ENCODE assay signal across 7 cellular contexts in genomic region chr3:18295171-18295920, GRCh38.
DNase-seq lines count a peak whose midpoint lies in the region; ATAC-seq and TF ChIP-seq lines count a peak whose summit lies in the region.

No MANE protein-coding gene starts in this region.

- H3K36me3 ChIP-seq in RWPE2 (ENCODE audit: low read depth) (no peaks in the 10 kb centered on the region), skeletal muscle satellite cell (ENCODE audit: insufficient read depth, low read length) (no peaks in the 10 kb centered on the region)

- peak; percentile 93 for TF ChIP-seq CTCF in GM12864 (IDR thresholded peaks at IDR 0.05; ENCODE audit: low read depth, low read length, missing control alignments)
- peak; percentile 81 for TF ChIP-seq CTCF in RWPE2 (IDR thresholded peaks at IDR 0.05; ENCODE audit: poor library complexity, severe bottlenecking)
- peak; percentile 81 for TF ChIP-seq CTCF in fibroblast of the aortic adventitia (IDR thresholded peaks at IDR 0.05; ENCODE audit: insufficient read depth, low read length)

- no peak overlapping the region for H3K9ac ChIP-seq in skeletal muscle satellite cell (ENCODE audit: low read depth, low read length)

- H3K4me1 ChIP-seq in RWPE2 (ENCODE audit: insufficient read depth, poor library complexity, severe bottlenecking) = peaks cover 10% of the 10 kb centered on the region
- H3K4me1 ChIP-seq in skeletal muscle satellite cell (ENCODE audit: control insufficient read depth, insufficient read depth, low read length) = peaks cover 6% of the 10 kb centered on the region

- H3K9me3 ChIP-seq in RWPE2 (ENCODE audit: severe bottlenecking) (no peaks in the 10 kb centered on the region), skeletal muscle satellite cell (replicated peaks; ENCODE audit: low read length) (no peaks in the 10 kb centered on the region)

- DNase-seq in GM12864 (ENCODE audit: low read depth) (peak; percentile 10), RWPE2 (ENCODE audit: low spot score) (peak; percentile 88), fibroblast of the aortic adventitia (ENCODE audit: low read depth) (peak; percentile 89), GOT3 (lab: John Stamatoyannopoulos, UW) (no peak)

- ATAC-seq in GM19468 (IDR thresholded peaks at IDR 0.05; ENCODE audit: extremely low read depth, unreplicated experiment) (peak; percentile 86), HG03439 (IDR thresholded peaks at IDR 0.05; ENCODE audit: unreplicated experiment) (peak; percentile 98), RWPE2 (ENCODE audit: low read depth) (peak; percentile 100)

- peak overlapping the region; percentile 1 for H3K4me2 ChIP-seq in skeletal muscle satellite cell (ENCODE audit: low read length)

- H3K4me3 ChIP-seq in GM12864 (ENCODE audit: low read depth, low read length) (no peak overlapping the region), RWPE2 (ENCODE audit: severe bottlenecking) (no peak overlapping the region), fibroblast of the aortic adventitia (ENCODE audit: low read depth, low read length) (no peak overlapping the region), skeletal muscle satellite cell (ENCODE audit: low read length) (no peak overlapping the region)

- no peaks in the 10 kb centered on the region for H3K27me3 ChIP-seq in RWPE2 (ENCODE audit: insufficient read depth, poor library complexity, severe bottlenecking)
- H3K27me3 ChIP-seq in skeletal muscle satellite cell (ENCODE audit: control insufficient read depth, insufficient read depth, low read length) = no peaks in the 10 kb centered on the region

- peak overlapping the region; percentile 40 for H3K27ac ChIP-seq in RWPE2 (ENCODE audit: poor library complexity, severe bottlenecking)
